Comparison of ENCODE assay signal across 24 cellular contexts in the genomic region with DNA sequence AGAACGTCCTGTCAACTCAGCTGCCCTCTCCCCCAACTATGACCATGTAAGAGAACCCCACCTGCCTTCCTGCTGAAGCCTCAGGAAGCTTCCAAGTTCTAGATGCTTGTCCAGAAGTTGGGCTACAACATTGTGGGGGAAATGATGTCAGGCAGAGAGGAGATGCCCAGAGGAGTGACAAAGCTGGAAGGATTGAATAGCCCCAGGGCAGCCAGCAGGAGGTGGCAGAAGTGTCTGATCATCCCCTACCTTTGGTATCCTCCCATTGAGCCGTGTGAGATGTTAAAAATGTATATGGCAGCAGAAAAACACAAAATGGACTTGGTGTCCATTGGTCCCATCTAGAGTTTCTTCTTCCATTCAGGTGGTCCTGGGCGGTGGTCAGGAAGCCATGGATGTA. TPM values are rescaled to one million over a fixed set of nuclear protein-coding genes. Genes with fewer than 3 reads are reported as not detected.
DNase-seq lines count a peak whose midpoint lies in the region; ATAC-seq and TF ChIP-seq lines count a peak whose summit lies in the region.
"Had no signal": no experiment of that assay in that cellular context is flagged by ENCODE, and none has a peak within 500 bp of the region (broad histone marks: within the 10 kb centered on the region; RNA-seq: fewer than 3 reads in every experiment).

No MANE protein-coding gene starts in this region.

- no peak for DNase-seq in CD8-positive, alpha-beta memory T cell
- DNase-seq in EH (ENCODE audit: low read depth) (peak; percentile 26), T-helper 17 cell (no peak), osteoblast (ENCODE audit: insufficient read length, low spot score, missing footprints) (peak; percentile 59), DMS153 (lab: John Stamatoyannopoulos, UW) (no peak), HAP-1 (ENCODE audit: low spot score in 2 of 2) (no peak), RKO (ENCODE audit: low spot score) (no peak)
- DNase-seq: CD8-positive, alpha-beta T cell; DMS 273 treated with DMSO at 0.1 percent for 48 hours; DMS79 treated with DMSO at 0.1 percent for 48 hours; KBM-7; MG63; NCI-H2029; NCI-H446; NCI-H524 treated with DMSO at 0.1 percent for 48 hours; NCI-H774; PC-3; SJCRH30 had no signal

- no peak overlapping the region for H3K4me2 ChIP-seq in osteoblast (ENCODE audit: insufficient read depth, low read length)

- H3K27ac ChIP-seq in CD8-positive, alpha-beta memory T cell (ENCODE audit: low read depth, low read length) = no peak overlapping the region
- H3K27ac ChIP-seq in osteoblast (ENCODE audit: low read depth, low read length) = no peak overlapping the region
- H3K27ac ChIP-seq: C4-2B, SJCRH30 had no signal

- H3K9me3 Mint-ChIP-seq in CD8-positive, alpha-beta memory T cell = no peaks in the 10 kb centered on the region
- H3K9me3 Mint-ChIP-seq: CD8-positive, alpha-beta T cell had no signal

- peak overlapping the region in 6 of 8 donors; percentile 6 to 54 (median 24) for H3K27ac Mint-ChIP-seq in CD8-positive, alpha-beta memory T cell
- peak overlapping the region; percentile 77 for H3K27ac Mint-ChIP-seq in T-helper 17 cell
- H3K27ac Mint-ChIP-seq: CD8-positive, alpha-beta T cell had no signal

- CTCF ChIA-PET in CD8-positive, alpha-beta memory T cell (lab: Charles Lee) = interaction anchor here (1.3 to 3.7 kb wide), 3 partner anchors 12 to 20 kb away, joined by 4 to 27 read pairs (median 9); no protein-coding TSS in a partner anchor

- H3K79me2 ChIP-seq in osteoblast (ENCODE audit: insufficient read depth, low read length) = peaks cover 11% of the 10 kb centered on the region

- no peak for ATAC-seq in T-helper 17 cell
- ATAC-seq: CD8-positive, alpha-beta T cell; PC-3; Right ventricle myocardium inferior; SK-N-SH treated with all-trans-retinoic acid at 6 μM for 48 hours had no signal

- H3K4me1 Mint-ChIP-seq in CD8-positive, alpha-beta memory T cell = peaks cover 12 to 21% (median 20%) of the 10 kb centered on the region in 3 donors
- H3K4me1 Mint-ChIP-seq in T-helper 17 cell = peaks cover 23% of the 10 kb centered on the region

- in situ Hi-C loops in HAP-1 (cut with MboI; ENCODE audit: low sequenced_read_pairs) = no loop called here

- H3K36me3 ChIP-seq in CD8-positive, alpha-beta memory T cell (ENCODE audit: insufficient read depth, low read length) = peaks cover 35% of the 10 kb centered on the region
- H3K36me3 ChIP-seq in osteoblast (ENCODE audit: insufficient read depth, low read length) = peaks cover 67% of the 10 kb centered on the region
- H3K36me3 ChIP-seq in HAP-1 (replicated peaks) = peaks cover 70% of the 10 kb centered on the region

- H3K4me1 ChIP-seq in CD8-positive, alpha-beta memory T cell (ENCODE audit: insufficient read depth, low read length) = peaks cover 7% of the 10 kb centered on the region
- H3K4me1 ChIP-seq in osteoblast (ENCODE audit: insufficient read depth, low read length) (peaks cover 4% of the 10 kb centered on the region), HAP-1 (no peaks in the 10 kb centered on the region)
- H3K4me1 ChIP-seq: SJCRH30 had no signal

- no peak for TF ChIP-seq CTCF in osteoblast (IDR thresholded peaks at IDR 0.05; ENCODE audit: extremely low read depth, low read depth, low read length)

- no peak overlapping the region for H2AFZ ChIP-seq in osteoblast (ENCODE audit: low read length)

- no peaks in the 10 kb centered on the region for H3K27me3 Mint-ChIP-seq in CD8-positive, alpha-beta memory T cell
- no peaks in the 10 kb centered on the region for H3K27me3 Mint-ChIP-seq in T-helper 17 cell

- POLR2A ChIA-PET in CD8-positive, alpha-beta memory T cell (lab: Charles Lee) = interaction anchor here (1.3 kb wide), 1 partner anchor 46 kb away, joined by 4 read pairs; no protein-coding TSS in a partner anchor

- H3K27me3 ChIP-seq in CD8-positive, alpha-beta memory T cell (ENCODE audit: insufficient read depth, low read length, poor library complexity, severe bottlenecking) = no peaks in the 10 kb centered on the region
- H3K27me3 ChIP-seq in osteoblast (ENCODE audit: insufficient read depth, low read length) (no peaks in the 10 kb centered on the region), HAP-1 (ENCODE audit: low read depth) (no peaks in the 10 kb centered on the region)
- H3K27me3 ChIP-seq: MG63, SJCRH30 had no signal

- H3K4me3 Mint-ChIP-seq in CD8-positive, alpha-beta memory T cell = no peak overlapping the region
- no peak overlapping the region for H3K4me3 Mint-ChIP-seq in T-helper 17 cell
- H3K4me3 Mint-ChIP-seq: CD8-positive, alpha-beta T cell had no signal

- no peaks in the 10 kb centered on the region for H4K20me1 ChIP-seq in osteoblast (ENCODE audit: insufficient read depth, low read length)

- no peak overlapping the region for H3K4me3 ChIP-seq in CD8-positive, alpha-beta memory T cell (ENCODE audit: low read length)
- H3K4me3 ChIP-seq in osteoblast (ENCODE audit: insufficient read depth, low read length) (no peak overlapping the region), HAP-1 (no peak overlapping the region)
- H3K4me3 ChIP-seq: MG63, SJCRH30 had no signal

- peaks cover 5 to 66% (median 18%) of the 10 kb centered on the region in 3 donors for H3K36me3 Mint-ChIP-seq in CD8-positive, alpha-beta memory T cell
- peaks cover 3% of the 10 kb centered on the region for H3K36me3 Mint-ChIP-seq in T-helper 17 cell (ENCODE audit: low read depth)

- H3K9me3 ChIP-seq in CD8-positive, alpha-beta memory T cell (ENCODE audit: low read length) = no peaks in the 10 kb centered on the region
- H3K9me3 ChIP-seq in T-helper 17 cell (ENCODE audit: control insufficient read depth, low read length, poor library complexity, severe bottlenecking) (no peaks in the 10 kb centered on the region), osteoblast (ENCODE audit: low read depth, low read length) (no peaks in the 10 kb centered on the region), HAP-1 (no peaks in the 10 kb centered on the region)
- H3K9me3 ChIP-seq: MG63, SJCRH30 had no signal

RNA-seq across cellular contexts. Expression of gene EIF3I, which starts 6.6 kb away (rescaled TPM):
- total RNA-seq in CD8-positive, alpha-beta memory T cell = 100 to 1,000 TPM; 381 to 390 TPM
- 173 TPM for polyA plus RNA-seq in CD8-positive, alpha-beta memory T cell
- total RNA-seq in T-helper 17 cell = 100 to 1,000 TPM; 116 to 132 TPM
- total RNA-seq in osteoblast = 253 and 255 TPM in 2 replicates

RNA-seq across cellular contexts. Expression of gene TMEM234, which starts 6.6 kb away (rescaled TPM):
- 10 to 100 TPM; 10.9 to 12.2 TPM for total RNA-seq in CD8-positive, alpha-beta memory T cell
- 6.5 TPM for polyA plus RNA-seq in CD8-positive, alpha-beta memory T cell
- 10 to 100 TPM; 13.1 to 18.8 TPM for total RNA-seq in T-helper 17 cell
- 21.5 and 24.2 TPM in 2 replicates for total RNA-seq in osteoblast

RNA-seq across cellular contexts. Expression of gene FAM167B, which starts 18.3 kb away (rescaled TPM):
- total RNA-seq in CD8-positive, alpha-beta memory T cell = under 1 TPM; 0.33 to 0.63 TPM
- not detected for polyA plus RNA-seq in CD8-positive, alpha-beta memory T cell
- total RNA-seq in T-helper 17 cell (under 1 TPM; 0.60 to 0.72 TPM), osteoblast (2.5 and 4.4 TPM in 2 replicates)
- total RNA-seq: A673, RPMI7951, SJCRH30 had no signal

RNA-seq across cellular contexts. Expression of gene DCDC2B, which starts 19.9 kb away (rescaled TPM):
- under 1 TPM in 1 of 2 experiments, not detected in 1; 0.11 TPM for total RNA-seq in CD8-positive, alpha-beta memory T cell
- 0.13 TPM for polyA plus RNA-seq in CD8-positive, alpha-beta memory T cell
- total RNA-seq in T-helper 17 cell (not detected), osteoblast (under 0.01 TPM in 1 of 2 replicates, not detected in the other)
- total RNA-seq: A673; CD8-positive, alpha-beta T cell; LHCN-M2; PC-3; Right ventricle myocardium inferior; RPMI7951; SJCRH30 had no signal

RNA-seq across cellular contexts. Expression of gene LCK, which starts 22.3 kb away (rescaled TPM):
- 100 to 1,000 TPM; 288 to 297 TPM for total RNA-seq in CD8-positive, alpha-beta memory T cell
- 937 TPM for polyA plus RNA-seq in CD8-positive, alpha-beta memory T cell
- total RNA-seq in T-helper 17 cell = 100 to 1,000 TPM; 267 to 268 TPM
- 0.29 TPM in 1 of 2 replicates, not detected in the other for total RNA-seq in osteoblast
- total RNA-seq: A673, LHCN-M2, RPMI7951 had no signal

Comparison
In these comparisons a context has a peak if more than half of its experiments do, and no peak if none do; other contexts are left out.
1. DNase-seq: peak in EH (single experiment) and osteoblast (single experiment); none in CD8-positive, alpha-beta memory T cell (0 of 5), T-helper 17 cell (0 of 3), DMS153 (single experiment), HAP-1 (0 of 2) and RKO (single experiment).